8 cellular contexts compared by ENCODE assay signal in genomic region chr9:447230-448025, GRCh38. TPM values are rescaled to one million over a fixed set of nuclear protein-coding genes. Genes with fewer than 3 reads are reported as not detected.
DNase-seq lines count a peak whose midpoint lies in the region; ATAC-seq, FAIRE-seq and TF ChIP-seq lines count a peak whose summit lies in the region.

No MANE protein-coding gene starts in this region.

- FAIRE-seq in urothelium cell line (lab: Jason Lieb, UNC): no peak
- FAIRE-seq in D721Med (lab: Jason Lieb, UNC): no peak

- H3K9me3 Mint-ChIP-seq in CD4-positive, alpha-beta memory T cell: no peaks in the 10 kb centered on the region

- DNase-seq in CD4-positive, alpha-beta memory T cell: peak; percentile 61 to 87 (median 71)
- DNase-seq in HT1080 (ENCODE audit: low read depth): peak; percentile 64
- peak; percentile 64 for DNase-seq in activated CD8-positive, alpha-beta memory T cell treated with anti-CD3 and anti-CD28 coated beads, Interleukin-2, amount 50 U/mL, for 48 hours
- peak; percentile 88 for DNase-seq in kidney epithelial cell (ENCODE audit: low read depth)
- DNase-seq in urothelium cell line (ENCODE audit: low spot score): peak; percentile 73
- DNase-seq in D721Med (ENCODE audit: insufficient read length, low spot score): no peak
- DNase-seq in amniotic stem cell (lab: John Stamatoyannopoulos, UW): no peak

- intact Hi-C loops in CD4-positive, alpha-beta memory T cell (cut with micrococcal nuclease): loop anchor here (1.0 to 2.0 kb wide), 3 partner anchors 23 to 100 kb away; partner anchors contain the start of gene KANK1

- H3K4me1 ChIP-seq in CD4-positive, alpha-beta memory T cell (ENCODE audit: insufficient read depth, low read length): peaks cover 22% of the 10 kb centered on the region

- H3K4me3 Mint-ChIP-seq in CD4-positive, alpha-beta memory T cell: peak overlapping the region; percentile 1 to 44 (median 20)

- H3K27ac ChIP-seq in CD4-positive, alpha-beta memory T cell (ENCODE audit: low read depth, low read length): peak overlapping the region; percentile 3

- CTCF ChIA-PET in CD4-positive, alpha-beta memory T cell (lab: Charles Lee; ENCODE audit: partially characterized antibody): interaction anchor here (0.5 to 2.3 kb wide), 5 partner anchors 13 to 361 kb away, joined by 3 to 7 read pairs (median 3); no protein-coding TSS in a partner anchor

- no peaks in the 10 kb centered on the region for H3K27me3 Mint-ChIP-seq in CD4-positive, alpha-beta memory T cell

- no peaks in the 10 kb centered on the region for H3K27me3 ChIP-seq in CD4-positive, alpha-beta memory T cell (ENCODE audit: insufficient read depth, low read length)
- no peaks in the 10 kb centered on the region for H3K27me3 ChIP-seq in kidney epithelial cell (ENCODE audit: control insufficient read depth, insufficient read depth, low read length)

- peaks cover 64% of the 10 kb centered on the region for H3K36me3 ChIP-seq in CD4-positive, alpha-beta memory T cell (ENCODE audit: insufficient read depth, low read length)
- no peaks in the 10 kb centered on the region for H3K36me3 ChIP-seq in kidney epithelial cell (ENCODE audit: control insufficient read depth, insufficient read depth, low read length)

- H3K4me3 ChIP-seq in CD4-positive, alpha-beta memory T cell (ENCODE audit: low read length in 2 of 2): no peak overlapping the region
- H3K4me3 ChIP-seq in kidney epithelial cell (ENCODE audit: low read depth, low read length): no peak overlapping the region

- peaks cover 18 to 34% (median 27%) of the 10 kb centered on the region in 4 donors for H3K4me1 Mint-ChIP-seq in CD4-positive, alpha-beta memory T cell

- ATAC-seq in HG02588 (IDR thresholded peaks at IDR 0.05; ENCODE audit: unreplicated experiment): no peak

- H3K36me3 Mint-ChIP-seq in CD4-positive, alpha-beta memory T cell: peaks cover 61 to 79% of the 10 kb centered on the region in 2 donors

- H3K9me3 ChIP-seq in CD4-positive, alpha-beta memory T cell (ENCODE audit: control insufficient read depth in 1 of 2, low read length in 2 of 2): no peaks in the 10 kb centered on the region

- TF ChIP-seq CTCF in kidney epithelial cell (IDR thresholded peaks at IDR 0.05; ENCODE audit: insufficient read depth, low read length, poor library complexity, severe bottlenecking) (no peak), D721Med (IDR thresholded peaks at IDR 0.05; ENCODE audit: insufficient read depth, missing control alignments) (no peak)

- POLR2A ChIA-PET in CD4-positive, alpha-beta memory T cell (lab: Charles Lee; ENCODE audit: partially characterized antibody): interaction anchor here (0.5 to 1.4 kb wide), 5 partner anchors 11 to 53 kb away, joined by 3 to 7 read pairs (median 5); no protein-coding TSS in a partner anchor

- peak overlapping the region; percentile 67 to 90 (median 84) for H3K27ac Mint-ChIP-seq in CD4-positive, alpha-beta memory T cell

RNA-seq across cellular contexts. Expression of gene KANK1, which starts 57.1 kb away (rescaled TPM):
- 10 to 100 TPM; 25.9 TPM for total RNA-seq in CD4-positive, alpha-beta memory T cell
- polyA plus RNA-seq in CD4-positive, alpha-beta memory T cell: 10 to 100 TPM in 1 of 2 donors, 1 to 10 TPM in 1; 9.1 to 17.3 TPM
- total RNA-seq in HT1080 (2014; rRNA removed; shearing (Covaris generic)): 18.4 and 23.0 TPM in 2 replicates
- 10.7 and 12.7 TPM in 2 replicates for polyA plus RNA-seq in HT1080 (2015; cell fraction: cytosol; rRNA removed)
- polyA plus RNA-seq in HT1080 (2015; cell fraction: nucleus; rRNA removed): 26.2 and 27.6 TPM in 2 replicates
- 13.8 and 16.9 TPM in 2 replicates for total RNA-seq in kidney epithelial cell

Comparison
In these comparisons a context has a peak if more than half of its experiments do, and no peak if none do; other contexts are left out.
1. DNase-seq: peak in CD4-positive, alpha-beta memory T cell (5 of 5), HT1080 (single experiment), activated CD8-positive, alpha-beta memory T cell treated with anti-CD3 and anti-CD28 coated beads, Interleukin-2, amount 50 U/mL, for 48 hours (single experiment), kidney epithelial cell (single experiment) and urothelium cell line (single experiment); none in D721Med (single experiment) and amniotic stem cell (single experiment).